ENCODE assay signal across 1 cellular context in genomic region chr17:2624292-2624731, GRCh38.
TF ChIP-seq lines count a peak whose summit lies in the region.

No MANE protein-coding gene starts in this region.

TF ChIP-seq in GM23338, 12 proteins besides CTCF, POLR2A, EP300 and RAD21 (continued from another document):
- TF ChIP-seq REST (IDR thresholded peaks at IDR 0.05; ENCODE audit: unreplicated experiment) = no peak
- no peak for TF ChIP-seq POLR2AphosphoS5 (IDR thresholded peaks at IDR 0.05; ENCODE audit: low read depth)
- no peak for TF ChIP-seq NANOG (IDR thresholded peaks at IDR 0.05; ENCODE audit: borderline replicate concordance)
